ENCODE assay signal across 26 cellular contexts in the genomic region with DNA sequence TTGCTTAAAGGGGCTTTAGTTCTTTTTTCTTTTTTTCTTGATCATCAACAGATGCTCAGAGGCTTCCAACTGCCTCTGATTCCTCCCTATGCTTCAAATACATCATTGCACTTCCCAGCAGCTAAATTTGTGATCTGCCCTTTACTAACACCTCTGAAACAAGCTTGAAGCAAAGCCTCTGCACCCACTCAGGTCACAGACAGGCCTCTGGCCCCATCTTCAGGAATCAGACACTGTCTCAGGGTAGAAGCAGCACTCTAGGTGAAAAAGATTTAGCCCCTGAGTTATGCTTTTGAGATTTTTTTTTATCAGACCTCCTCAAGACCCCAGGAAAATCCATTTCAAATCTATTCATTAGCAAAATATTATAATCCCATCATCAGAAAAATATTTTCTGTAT.
DNase-seq lines count a peak whose midpoint lies in the region; ATAC-seq, FAIRE-seq and TF ChIP-seq lines count a peak whose summit lies in the region.
"Had no signal": no experiment of that assay in that cellular context is flagged by ENCODE, and none has a peak within 500 bp of the region (broad histone marks: within the 10 kb centered on the region; RNA-seq: fewer than 3 reads in every experiment).

No MANE protein-coding gene starts in this region.

- peak; percentile 7 for TF ChIP-seq CTCF in astrocyte (IDR thresholded peaks at IDR 0.05; ENCODE audit: insufficient read depth, low read depth, low read length)
- TF ChIP-seq CTCF in mesothelial cell of epicardium (IDR thresholded peaks at IDR 0.05; ENCODE audit: unreplicated experiment): no peak
- TF ChIP-seq CTCF in heart right ventricle (IDR thresholded peaks at IDR 0.05): no peak

- H3K4me3 Mint-ChIP-seq in astrocyte (ENCODE audit: unreplicated experiment): no peak overlapping the region
- H3K4me3 Mint-ChIP-seq in mesothelial cell of epicardium: no peak overlapping the region
- no peak overlapping the region for H3K4me3 Mint-ChIP-seq in naive thymus-derived CD8-positive, alpha-beta T cell
- H3K4me3 Mint-ChIP-seq: activated CD4-positive, alpha-beta T cell treated with anti-CD3 and anti-CD28 coated beads, Interleukin-2, amount 10 ng/mL, durations not matched to agents 24 days and 14 days; CD8-positive, alpha-beta T cell; neural crest cell had no signal

- no peaks in the 10 kb centered on the region for H3K79me2 ChIP-seq in astrocyte (ENCODE audit: insufficient read depth, low read length)

- H3K36me3 ChIP-seq in astrocyte (ENCODE audit: insufficient read depth, low read length) (no peaks in the 10 kb centered on the region), MG63 (no peaks in the 10 kb centered on the region), heart right ventricle (peaks cover 0 to 6% (median 0%) of the 10 kb centered on the region in 9 donors)

- H3K4me2 ChIP-seq in astrocyte (ENCODE audit: low read length): peak overlapping the region; percentile 1

- H3K27ac ChIP-seq in astrocyte (ENCODE audit: low read depth, low read length) (peak overlapping the region; percentile 33), heart right ventricle (no peak overlapping the region)
- H3K27ac ChIP-seq: HL-60 had no signal

- no peaks in the 10 kb centered on the region for H3K9me3 Mint-ChIP-seq in astrocyte (ENCODE audit: unreplicated experiment)
- H3K9me3 Mint-ChIP-seq in mesothelial cell of epicardium: peaks cover 3% of the 10 kb centered on the region
- H3K9me3 Mint-ChIP-seq in naive thymus-derived CD8-positive, alpha-beta T cell: no peaks in the 10 kb centered on the region
- H3K9me3 Mint-ChIP-seq: activated CD4-positive, alpha-beta T cell treated with anti-CD3 and anti-CD28 coated beads, Interleukin-2, amount 10 ng/mL, durations not matched to agents 24 days and 14 days; CD8-positive, alpha-beta T cell; neural crest cell had no signal

- H3K27me3 Mint-ChIP-seq in astrocyte (ENCODE audit: low read depth, unreplicated experiment) (no peaks in the 10 kb centered on the region), mesothelial cell of epicardium (ENCODE audit: low read depth) (no peaks in the 10 kb centered on the region)
- H3K27me3 Mint-ChIP-seq in naive thymus-derived CD8-positive, alpha-beta T cell: peaks cover 0 to 8% (median 0%) of the 10 kb centered on the region in 5 donors

- H3K36me3 Mint-ChIP-seq in astrocyte (ENCODE audit: low read depth, unreplicated experiment): peaks cover 32% of the 10 kb centered on the region
- H3K36me3 Mint-ChIP-seq in mesothelial cell of epicardium: peaks cover 3% of the 10 kb centered on the region
- H3K36me3 Mint-ChIP-seq in naive thymus-derived CD8-positive, alpha-beta T cell: peaks cover 0 to 4% (median 0%) of the 10 kb centered on the region in 3 donors
- H3K36me3 Mint-ChIP-seq: CD8-positive, alpha-beta T cell had no signal

- no peaks in the 10 kb centered on the region for H3K9me3 ChIP-seq in astrocyte (ENCODE audit: insufficient read depth, low read depth, low read length)
- no peaks in the 10 kb centered on the region for H3K9me3 ChIP-seq in MG63
- H3K9me3 ChIP-seq in heart right ventricle: no peaks in the 10 kb centered on the region

- ATAC-seq in naive thymus-derived CD8-positive, alpha-beta T cell: no peak
- no peak for ATAC-seq in heart right ventricle
- ATAC-seq: CD8-positive, alpha-beta T cell; HCT116; Right ventricle myocardium inferior; sciatic nerve had no signal

- peak overlapping the region; percentile 77 for H3K27ac Mint-ChIP-seq in astrocyte (ENCODE audit: unreplicated experiment)
- H3K27ac Mint-ChIP-seq in mesothelial cell of epicardium: peak overlapping the region; percentile 55
- H3K27ac Mint-ChIP-seq in naive thymus-derived CD8-positive, alpha-beta T cell: no peak overlapping the region
- H3K27ac Mint-ChIP-seq: activated CD4-positive, alpha-beta T cell treated with anti-CD3 and anti-CD28 coated beads, Interleukin-2, amount 10 ng/mL, durations not matched to agents 24 days and 14 days; CD8-positive, alpha-beta T cell had no signal

- H3K4me1 ChIP-seq in astrocyte (ENCODE audit: insufficient read depth, low read length): peaks cover 25% of the 10 kb centered on the region
- H3K4me1 ChIP-seq in heart right ventricle: peaks cover 0 to 8% (median 0%) of the 10 kb centered on the region in 9 donors

- H3K4me1 Mint-ChIP-seq in astrocyte (ENCODE audit: low read depth, unreplicated experiment) (peaks cover 46% of the 10 kb centered on the region), mesothelial cell of epicardium (peaks cover 29% of the 10 kb centered on the region)
- H3K4me1 Mint-ChIP-seq in naive thymus-derived CD8-positive, alpha-beta T cell: no peaks in the 10 kb centered on the region
- H3K4me1 Mint-ChIP-seq: activated CD4-positive, alpha-beta T cell treated with anti-CD3 and anti-CD28 coated beads, Interleukin-2, amount 10 ng/mL, durations not matched to agents 24 days and 14 days; neural crest cell had no signal

- intact Hi-C loops in heart right ventricle (cut with DNase I): loop anchor here in 1 of 10 donors (10.0 kb wide), 1 partner anchor 470 kb away; no protein-coding TSS in a partner anchor

- POLR2A ChIA-PET in naive thymus-derived CD8-positive, alpha-beta T cell (lab: Charles Lee): no interaction called here

- no peak for FAIRE-seq in astrocyte (lab: Jason Lieb, UNC)

- H3K4me3 ChIP-seq in astrocyte (ENCODE audit: insufficient read depth, low read depth, low read length) (no peak overlapping the region), MG63 (no peak overlapping the region), heart right ventricle (no peak overlapping the region)
- H3K4me3 ChIP-seq: lung had no signal

- H4K20me1 ChIP-seq in astrocyte (ENCODE audit: insufficient read depth, low read length): no peaks in the 10 kb centered on the region

- no peak overlapping the region for H2AFZ ChIP-seq in astrocyte (ENCODE audit: low read depth, low read length)

- no peak overlapping the region for H3K9ac ChIP-seq in astrocyte (ENCODE audit: low read length)

- DNase-seq in NCI-H82 (lab: John Stamatoyannopoulos, UW) (peak; percentile 31), NCI-H82 treated with DMSO at 0.1 percent for 48 hours (lab: John Stamatoyannopoulos, UW; ENCODE audit: unreplicated experiment) (no peak), astrocyte (ENCODE audit: low read depth) (no peak), mesothelial cell of epicardium (ENCODE audit: low spot score in 2 of 2, unreplicated experiment in 2 of 2) (no peak), MG63 (no peak), heart right ventricle (no peak), NCI-H69 (lab: John Stamatoyannopoulos, UW) (no peak)
- no peak for DNase-seq in naive thymus-derived CD8-positive, alpha-beta T cell
- DNase-seq: activated CD4-positive, alpha-beta T cell treated with anti-CD3 and anti-CD28 coated beads, Interleukin-2, amount 10 ng/mL, durations not matched to agents 24 days and 14 days; activated gamma-delta T cell treated with Interleukin-2 at 50 U/mL for 16 hours; activated T-cell treated with anti-CD3 and anti-CD28 coated beads, Interleukin-2, amount 50 U/mL, for 1 hour; CD8-positive, alpha-beta T cell; DMS53; GDM1; Kasumi-1; NCI-H1048; NCI-H1694; NCI-H510A; stimulated activated CD4-positive, alpha-beta T cell treated with anti-CD3 and anti-CD28 coated beads, Interleukin-15, amount 100 ng/mL, for 24 hours; stimulated activated naive CD4-positive, alpha-beta T cell had no signal

- H3K27me3 ChIP-seq in astrocyte (ENCODE audit: insufficient read depth, low read length) (no peaks in the 10 kb centered on the region), MG63 (no peaks in the 10 kb centered on the region), heart right ventricle (no peaks in the 10 kb centered on the region)

Comparison
In these comparisons a context has a peak if more than half of its experiments do, and no peak if none do; other contexts are left out.
1. H3K27ac Mint-ChIP-seq: peak in astrocyte (single experiment) and mesothelial cell of epicardium (single experiment); none in naive thymus-derived CD8-positive, alpha-beta T cell (0 of 10).